In genomic region chr15:85792872-85793621, GRCh38 we compare ENCODE assay signal across 8 cellular contexts. TPM values are rescaled to one million over a fixed set of nuclear protein-coding genes. Genes with fewer than 3 reads are reported as not detected.
DNase-seq lines count a peak whose midpoint lies in the region; ATAC-seq and TF ChIP-seq lines count a peak whose summit lies in the region.

No MANE protein-coding gene starts in this region.

- 49% methylated on average over 14 of the region's 14 CpGs for WGBS in prostate gland

- TF ChIP-seq POLR2A in prostate gland (IDR thresholded peaks at IDR 0.05), result no peak

- no peaks in the 10 kb centered on the region for H3K36me3 ChIP-seq in CD4-positive, CD25-positive, alpha-beta regulatory T cell (ENCODE audit: control insufficient read depth, insufficient read depth, low read length)
- H3K36me3 ChIP-seq in RWPE2 (ENCODE audit: low read depth) (no peaks in the 10 kb centered on the region), endocrine pancreas (ENCODE audit: control insufficient read depth, insufficient read depth, low read length) (no peaks in the 10 kb centered on the region), prostate gland (no peaks in the 10 kb centered on the region)

- peak overlapping the region; percentile 85 for H3K4me3 ChIP-seq in CD4-positive, CD25-positive, alpha-beta regulatory T cell (ENCODE audit: low read depth, low read length)
- H3K4me3 ChIP-seq in RWPE2 (ENCODE audit: severe bottlenecking), result peak overlapping the region; percentile 94
- peak overlapping the region; percentile 65 for H3K4me3 ChIP-seq in endocrine pancreas (ENCODE audit: control insufficient read depth, insufficient read depth, low read length)
- peak overlapping the region; percentile 85 to 92 for H3K4me3 ChIP-seq in prostate gland

- peak overlapping the region; percentile 87 to 95 (median 94) for H3K4me3 Mint-ChIP-seq in CD4-positive, CD25-positive, alpha-beta regulatory T cell

- H3K9me3 Mint-ChIP-seq in CD4-positive, CD25-positive, alpha-beta regulatory T cell, result no peaks in the 10 kb centered on the region

- intact Hi-C loops in prostate gland (cut with DNase I), result loop anchor here (5.0 kb wide), 1 partner anchor 51 kb away; no protein-coding TSS in a partner anchor

- H3K36me3 Mint-ChIP-seq in CD4-positive, CD25-positive, alpha-beta regulatory T cell, result peaks cover 3% of the 10 kb centered on the region

- H3K9me3 ChIP-seq in CD4-positive, CD25-positive, alpha-beta regulatory T cell (ENCODE audit: control insufficient read depth in 2 of 2, low read length in 2 of 2), result no peaks in the 10 kb centered on the region
- H3K9me3 ChIP-seq in RWPE2 (ENCODE audit: severe bottlenecking), result no peaks in the 10 kb centered on the region
- H3K9me3 ChIP-seq in endocrine pancreas (ENCODE audit: control insufficient read depth, low read length), result no peaks in the 10 kb centered on the region
- no peaks in the 10 kb centered on the region for H3K9me3 ChIP-seq in prostate gland

- H3K4me1 ChIP-seq in CD4-positive, CD25-positive, alpha-beta regulatory T cell (ENCODE audit: control insufficient read depth, insufficient read depth, low read length, poor library complexity, severe bottlenecking), result peaks cover 25% of the 10 kb centered on the region
- H3K4me1 ChIP-seq in RWPE2 (ENCODE audit: insufficient read depth, poor library complexity, severe bottlenecking) (peaks cover 4% of the 10 kb centered on the region), endocrine pancreas (ENCODE audit: control insufficient read depth, insufficient read depth, low read length) (no peaks in the 10 kb centered on the region), prostate gland (replicated peaks) (no peaks in the 10 kb centered on the region)

- peak overlapping the region; percentile 65 for H3K9ac ChIP-seq in endocrine pancreas (ENCODE audit: control insufficient read depth, insufficient read depth, low read length)

- ATAC-seq in CD4-positive, CD25-positive, alpha-beta regulatory T cell (ENCODE audit: low read depth in 2 of 2), result no peak
- ATAC-seq in RWPE2 (ENCODE audit: low read depth) (no peak), GM21423 (IDR thresholded peaks at IDR 0.05; ENCODE audit: unreplicated experiment) (no peak), GM18498 (IDR thresholded peaks at IDR 0.05; ENCODE audit: unreplicated experiment) (no peak), HG03354 (IDR thresholded peaks at IDR 0.05; ENCODE audit: poor library complexity, severe bottlenecking, unreplicated experiment) (no peak)

- no peak overlapping the region for H3K27ac ChIP-seq in CD4-positive, CD25-positive, alpha-beta regulatory T cell (ENCODE audit: insufficient read depth, low read length, poor library complexity, severe bottlenecking)
- H3K27ac ChIP-seq in RWPE2 (ENCODE audit: poor library complexity, severe bottlenecking) (no peak overlapping the region), prostate gland (no peak overlapping the region)

- H3K27me3 ChIP-seq in CD4-positive, CD25-positive, alpha-beta regulatory T cell (ENCODE audit: control insufficient read depth, insufficient read depth, low read length), result peaks cover 3% of the 10 kb centered on the region
- no peaks in the 10 kb centered on the region for H3K27me3 ChIP-seq in RWPE2 (ENCODE audit: insufficient read depth, poor library complexity, severe bottlenecking)
- no peaks in the 10 kb centered on the region for H3K27me3 ChIP-seq in endocrine pancreas (ENCODE audit: control insufficient read depth, insufficient read depth, low read length)
- H3K27me3 ChIP-seq in prostate gland (replicated peaks; ENCODE audit: insufficient read depth), result no peaks in the 10 kb centered on the region

- H3K27ac Mint-ChIP-seq in CD4-positive, CD25-positive, alpha-beta regulatory T cell, result peak overlapping the region; percentile 56 to 88 (median 58)

- TF ChIP-seq CTCF in RWPE2 (IDR thresholded peaks at IDR 0.05; ENCODE audit: poor library complexity, severe bottlenecking), result no peak
- TF ChIP-seq CTCF in prostate gland (IDR thresholded peaks at IDR 0.05), result no peak

- peaks cover 9 to 58% (median 37%) of the 10 kb centered on the region in 4 donors for H3K4me1 Mint-ChIP-seq in CD4-positive, CD25-positive, alpha-beta regulatory T cell

- peaks cover 9% of the 10 kb centered on the region for H3K27me3 Mint-ChIP-seq in CD4-positive, CD25-positive, alpha-beta regulatory T cell

- peak in 2 of 3 donors; percentile 24 to 62 for DNase-seq in CD4-positive, CD25-positive, alpha-beta regulatory T cell
- DNase-seq in RWPE2 (ENCODE audit: low spot score) (no peak), prostate gland (ENCODE audit: low spot score) (no peak), D341Med (ENCODE audit: low spot score) (no peak)

RNA-seq across cellular contexts. Expression of gene KLHL25, which starts 1.7 kb away (rescaled TPM):
- total RNA-seq in CD4-positive, CD25-positive, alpha-beta regulatory T cell, result 8.8 TPM
- 1 to 10 TPM in 3 of 4 donors, under 1 TPM in 1; 0.76 to 2.7 (median 1.3) TPM for polyA plus RNA-seq in CD4-positive, CD25-positive, alpha-beta regulatory T cell
- total RNA-seq in prostate gland, result 10 to 100 TPM in 1 of 2 donors, 1 to 10 TPM in 1; 5.1 to 30.8 TPM

Comparison
In these comparisons a context has a peak if more than half of its experiments do, and no peak if none do; other contexts are left out.
1. DNase-seq: peak in CD4-positive, CD25-positive, alpha-beta regulatory T cell (2 of 3); none in RWPE2 (single experiment), prostate gland (single experiment) and D341Med (single experiment).
2. Peak in every context shown above with its lines, with median percentiles within 50 percentile points of each other: H3K4me3 ChIP-seq.